8 cellular contexts compared by ENCODE assay signal in genomic region chr13:76991432-76991795, GRCh38. TPM values are rescaled to one million over a fixed set of nuclear protein-coding genes. Genes with fewer than 3 reads are reported as not detected.
DNase-seq lines count a peak whose midpoint lies in the region; FAIRE-seq and TF ChIP-seq lines count a peak whose summit lies in the region.

No MANE protein-coding gene starts in this region.

- H3K27me3 ChIP-seq in HAP-1 (ENCODE audit: low read depth) (0 out of 2 replicates have a peak, but pooled peaks cover 5% of the 10 kb centered on the region), NT2/D1 (ENCODE audit: insufficient read depth, insufficient read length) (peaks cover 11% of the 10 kb centered on the region), hepatocyte (no peaks in the 10 kb centered on the region)

- WGBS in hepatocyte (ENCODE audit: low lambda C conversion rate, missing lambda C conversion rate), result 38% methylated on average over 15 of the region's 15 CpGs

- CTCF ChIA-PET in GM10248 (lab: Yijun Ruan, JAX), result interaction anchor here (1.0 to 6.3 kb wide), 4 partner anchors 10 to 34 kb away, joined by 3 to 57 read pairs (median 11); no protein-coding TSS in a partner anchor

- peaks cover 25% of the 10 kb centered on the region for H3K79me2 ChIP-seq in hepatocyte

- H3K4me3 ChIP-seq in HAP-1 (peak overlapping the region; percentile 71), NT2/D1 (ENCODE audit: insufficient read length, low read depth) (peak overlapping the region; percentile 67), hepatocyte (peak overlapping the region; percentile 46)

- H2AFZ ChIP-seq in hepatocyte, result peak overlapping the region; percentile 98

- peaks cover 13% of the 10 kb centered on the region for H3K4me1 ChIP-seq in HAP-1
- no peaks in the 10 kb centered on the region for H3K4me1 ChIP-seq in NT2/D1 (ENCODE audit: insufficient read depth, insufficient read length)
- H3K4me1 ChIP-seq in hepatocyte (ENCODE audit: insufficient read depth), result peaks cover 6% of the 10 kb centered on the region

- in situ Hi-C loops in HAP-1 (cut with MboI; ENCODE audit: low sequenced_read_pairs), result no loop called here

- DNase-seq in GM10248 (ENCODE audit: extremely low spot score), result peak; percentile 65
- no peak for DNase-seq in HAP-1 (ENCODE audit: low spot score in 2 of 2)
- DNase-seq in NT2/D1 (ENCODE audit: low read depth, low spot score), result no peak
- peak; percentile 81 for DNase-seq in activated naive CD4-positive, alpha-beta T cell treated with Interleukin-2 at 50 U/mL for 16 hours
- DNase-seq in hepatocyte (ENCODE audit: low spot score), result peak; percentile 13
- peak; percentile 34 to 53 (median 40) for DNase-seq in stimulated activated CD4-positive, alpha-beta T cell treated with anti-CD3 and anti-CD28 coated beads, Interleukin-1b, Interleukin-23, amount 100 ng/mL, for 24 hours (ENCODE audit: low read depth in 4 of 4, low spot score in 1 of 4)
- no peak for DNase-seq in HTR-8/SVneo (ENCODE audit: insufficient read length, low spot score)
- no peak for DNase-seq in cortex of kidney (lab: John Stamatoyannopoulos, UW)

- H3K36me3 ChIP-seq in HAP-1 (replicated peaks), result peaks cover 5% of the 10 kb centered on the region
- H3K36me3 ChIP-seq in NT2/D1 (ENCODE audit: insufficient read depth, insufficient read length, low read length), result peaks cover 7% of the 10 kb centered on the region
- no peaks in the 10 kb centered on the region for H3K36me3 ChIP-seq in hepatocyte (replicated peaks; ENCODE audit: insufficient read depth, low read depth)

- H3K9ac ChIP-seq in NT2/D1 (ENCODE audit: insufficient read length, low read depth), result peak overlapping the region; percentile 57

- peak overlapping the region; percentile 87 for H3K4me2 ChIP-seq in hepatocyte

- no peaks in the 10 kb centered on the region for H3K9me2 ChIP-seq in hepatocyte (replicated peaks; ENCODE audit: insufficient read depth)

- POLR2A ChIA-PET in GM10248 (lab: Yijun Ruan, JAX), result no interaction called here

- H3K9me3 ChIP-seq in HAP-1, result no peaks in the 10 kb centered on the region
- no peaks in the 10 kb centered on the region for H3K9me3 ChIP-seq in NT2/D1 (ENCODE audit: insufficient read depth, low read length)
- H3K9me3 ChIP-seq in hepatocyte (ENCODE audit: low read depth), result no peaks in the 10 kb centered on the region

- H4K20me1 ChIP-seq in hepatocyte (ENCODE audit: insufficient read depth, poor library complexity, severe bottlenecking), result no peaks in the 10 kb centered on the region

- no peak for FAIRE-seq in HTR-8/SVneo (lab: Jason Lieb, UNC)

- H3K27ac ChIP-seq in hepatocyte, result peak overlapping the region; percentile 96

- TF ChIP-seq CTCF in GM10248 (IDR thresholded peaks at IDR 0.05; ENCODE audit: control extremely low read depth, extremely low read depth, low read depth, missing control alignments), result no peak
- TF ChIP-seq CTCF in hepatocyte (IDR thresholded peaks at IDR 0.05; ENCODE audit: poor library complexity), result no peak

RNA-seq across cellular contexts. Expression of gene CLN5, which starts 0.5 kb away (rescaled TPM):
- 41.1 and 45.2 TPM in 2 replicates for total RNA-seq in hepatocyte
- 31.2 and 31.5 TPM in 2 replicates for polyA plus RNA-seq in hepatocyte

RNA-seq across cellular contexts. Expression of gene FBXL3, which starts 35.5 kb away (rescaled TPM):
- total RNA-seq in hepatocyte, result 47.7 and 61.8 TPM in 2 replicates
- 25.1 and 26.5 TPM in 2 replicates for polyA plus RNA-seq in hepatocyte

RNA-seq across cellular contexts. Expression of gene ACOD1, which starts 43.1 kb away (rescaled TPM):
- not detected in 2 replicates for total RNA-seq in hepatocyte
- polyA plus RNA-seq in hepatocyte, result not detected in 2 replicates

Comparison
In these comparisons a context has a peak if more than half of its experiments do, and no peak if none do; other contexts are left out.
1. DNase-seq: peak in GM10248 (single experiment), activated naive CD4-positive, alpha-beta T cell treated with Interleukin-2 at 50 U/mL for 16 hours (single experiment), hepatocyte (single experiment) and stimulated activated CD4-positive, alpha-beta T cell treated with anti-CD3 and anti-CD28 coated beads, Interleukin-1b, Interleukin-23, amount 100 ng/mL, for 24 hours (4 of 4); none in HAP-1 (0 of 2), NT2/D1 (single experiment), HTR-8/SVneo (single experiment) and cortex of kidney (single experiment).
2. Peak in every context shown above with its lines, with median percentiles within 50 percentile points of each other: H3K4me3 ChIP-seq.